Comparison of ENCODE assay signal across 32 cellular contexts in the genomic region with DNA sequence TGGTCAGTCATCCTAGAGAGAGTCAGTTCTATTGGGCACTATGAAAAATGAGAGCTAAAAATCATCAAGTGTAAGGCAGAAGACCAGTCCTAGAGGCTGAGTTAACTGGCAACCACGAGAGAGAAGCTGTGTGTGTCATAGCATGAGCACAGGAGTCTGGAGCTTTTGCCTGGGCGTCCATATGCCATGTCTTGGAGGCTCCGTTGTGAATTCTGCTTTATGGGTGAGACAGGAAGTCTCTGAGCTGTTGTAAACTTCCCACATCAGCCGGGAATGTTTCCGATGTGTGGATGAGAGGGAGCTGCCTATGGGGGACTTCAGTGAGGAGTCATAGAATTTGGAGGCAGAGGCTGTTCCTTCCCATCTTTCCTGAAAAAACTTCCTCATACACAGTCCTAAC.
DNase-seq lines count a peak whose midpoint lies in the region; ATAC-seq and TF ChIP-seq lines count a peak whose summit lies in the region.
"Had no signal": no experiment of that assay in that cellular context is flagged by ENCODE, and none has a peak within 500 bp of the region (broad histone marks: within the 10 kb centered on the region; RNA-seq: fewer than 3 reads in every experiment).

No MANE protein-coding gene starts in this region.

- H3K36me3 ChIP-seq in brain microvascular endothelial cell (replicated peaks) = peaks cover 2% of the 10 kb centered on the region
- H3K36me3 ChIP-seq: ascending aorta, ovary, Peyer's patch, upper lobe of right lung had no signal

- DNase-seq in NCI-H82 (lab: John Stamatoyannopoulos, UW) (peak; percentile 35), NCI-H82 treated with DMSO at 0.1 percent for 48 hours (lab: John Stamatoyannopoulos, UW; ENCODE audit: unreplicated experiment) (no peak), brain microvascular endothelial cell (peak; percentile 21), kidney tubule cell (ENCODE audit: low spot score) (peak; percentile 28), SIG-M5 (lab: John Stamatoyannopoulos, UW) (no peak), DMS 273 treated with DMSO at 0.1 percent for 48 hours (lab: John Stamatoyannopoulos, UW) (no peak), HuH-7.5 (ENCODE audit: low spot score) (no peak)
- DNase-seq: 8988T; activated CD4-positive, alpha-beta T cell treated with anti-CD3 and anti-CD28 coated beads, Interleukin-2, amount 50 U/mL, for 1 hour; activated gamma-delta T cell treated with Interleukin-2 at 50 U/mL for 16 hours; activated naive CD8-positive, alpha-beta T cell treated with anti-CD3 and anti-CD28 coated beads, Interleukin-2, amount 10 ng/mL, durations not matched to agents 7 days and 5 days; activated T-cell treated with anti-CD3 and anti-CD28 coated beads, Interleukin-2, amount 50 U/mL, for 48 hours; Caco-2; effector memory CD8-positive, alpha-beta T cell; hippocampal formation; Karpas-422; left cardiac atrium; NCI-H2029; NCI-H526; ovary; Peyer's patch; stimulated activated naive B cell treated with anti-CD40 and anti-IgM and Interleukin-4, amounts not matched to agents 10 μg/mL and 1 μg/mL and 100 μg/mL, for 72 hours; T1000; upper lobe of right lung had no signal

- H3K4me3 ChIP-seq in brain microvascular endothelial cell (ENCODE audit: low read depth, low read length) = no peak overlapping the region
- H3K4me3 ChIP-seq: ascending aorta, coronary artery, lung, ovary, Peyer's patch, SJSA1, upper lobe of right lung had no signal

- no peak overlapping the region for H3K27ac ChIP-seq in brain microvascular endothelial cell
- H3K27ac ChIP-seq: ascending aorta, coronary artery, HL-60, ovary, Peyer's patch, SJSA1, upper lobe of right lung had no signal

- H3K27me3 ChIP-seq in brain microvascular endothelial cell (replicated peaks) = no peaks in the 10 kb centered on the region
- H3K27me3 ChIP-seq: ascending aorta, ovary, Peyer's patch, SJSA1, upper lobe of right lung had no signal

- in situ Hi-C loops in brain microvascular endothelial cell (cut with HindIII; ENCODE audit: low pct_ligation_motif_present, low sequenced_read_pairs) = no loop called here

- no peak for ATAC-seq in HG03354 (IDR thresholded peaks at IDR 0.05; ENCODE audit: poor library complexity, severe bottlenecking, unreplicated experiment)
- ATAC-seq: effector memory CD8-positive, alpha-beta T cell; left cardiac atrium; natural killer cell treated with Interleukin-12 subunit alpha and Interleukin-12 subunit beta and Interleukin-15 and Interleukin-18, amount 100 ng/mL, for 72 hours; stimulated activated naive B cell treated with anti-CD40 and anti-IgM and Interleukin-4, amounts not matched to agents 10 μg/mL and 1 μg/mL and 100 μg/mL, for 72 hours; upper lobe of right lung; WTC11 had no signal

- TF ChIP-seq CTCF in brain microvascular endothelial cell (IDR thresholded peaks at IDR 0.05; ENCODE audit: low read depth, low read length, missing control alignments) = no peak

Comparison
In these comparisons a context has a peak if more than half of its experiments do, and no peak if none do; other contexts are left out.
1. DNase-seq: peak in NCI-H82 (single experiment), brain microvascular endothelial cell (single experiment) and kidney tubule cell (single experiment); none in NCI-H82 treated with DMSO at 0.1 percent for 48 hours (single experiment), SIG-M5 (single experiment), DMS 273 treated with DMSO at 0.1 percent for 48 hours (single experiment) and HuH-7.5 (single experiment).